Comparison of ENCODE assay signal across 1 cellular context in genomic region chr5:129042306-129042705, GRCh38.
TF ChIP-seq lines count a peak whose summit lies in the region.

No MANE protein-coding gene starts in this region.

TF ChIP-seq in K562, 482 proteins besides CTCF, POLR2A, EP300 and RAD21 (continued from another document):
- TF ChIP-seq PRDM10 (IDR thresholded peaks at IDR 0.05; ENCODE audit: partially characterized antibody), result peak; percentile 68
- no peak for TF ChIP-seq ZBED1 (IDR thresholded peaks at IDR 0.05)
